In the genomic region with DNA sequence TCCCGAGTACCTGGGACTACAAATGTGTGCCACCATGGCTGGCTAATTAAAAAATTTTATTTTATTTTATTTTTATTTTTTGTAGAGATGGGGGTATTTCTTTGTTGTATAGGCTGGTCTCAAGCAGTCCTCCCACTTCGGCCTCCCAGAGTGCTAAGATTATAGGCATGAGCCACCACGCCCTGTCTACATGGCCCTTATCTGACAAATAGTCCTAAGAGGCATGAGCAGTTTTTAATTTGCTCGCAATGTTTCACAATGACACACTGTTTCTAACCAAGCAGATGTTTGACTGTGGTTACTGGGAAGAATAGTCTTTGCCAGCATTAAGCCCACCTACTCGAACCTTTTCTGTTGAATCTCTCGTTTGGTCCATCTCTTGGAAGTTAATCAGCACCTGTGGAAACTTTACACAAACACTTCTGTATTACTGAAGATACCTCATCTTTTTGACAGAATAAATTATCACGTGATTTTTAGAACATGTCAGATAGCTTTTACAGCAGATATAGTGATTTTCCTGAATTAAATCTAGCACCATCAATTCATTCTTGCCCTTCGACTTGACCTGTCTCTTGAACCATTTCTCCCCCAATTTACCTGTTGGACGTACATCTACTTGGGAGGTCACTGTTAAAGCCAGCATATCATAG, we compare ENCODE assay signal across 16 cellular contexts.
"Had no signal": no experiment of that assay in that cellular context is flagged by ENCODE, and none has a peak within 500 bp of the region (broad histone marks: within the 10 kb centered on the region; RNA-seq: fewer than 3 reads in every experiment).

No MANE protein-coding gene starts in this region.

- ATAC-seq: naive thymus-derived CD8-positive, alpha-beta T cell; psoas muscle; right lobe of liver had no signal

- H3K27ac ChIP-seq: coronary artery, heart left ventricle, neutrophil, psoas muscle, right lobe of liver, stomach, thoracic aorta, transverse colon had no signal

- DNase-seq: effector CD4-positive, alpha-beta T cell; endodermal cell; heart left ventricle; hippocampal formation; mammary epithelial cell; naive thymus-derived CD8-positive, alpha-beta T cell; psoas muscle; retina; right lobe of liver; stimulated activated naive CD4-positive, alpha-beta T cell; stomach; substantia nigra; transverse colon had no signal

- H3K4me1 ChIP-seq: right lobe of liver had no signal

- H3K9me3 ChIP-seq: heart left ventricle, neutrophil, psoas muscle, right lobe of liver, stomach, thoracic aorta, transverse colon had no signal

- H3K4me3 ChIP-seq: coronary artery, heart left ventricle, psoas muscle, right lobe of liver, stomach, thoracic aorta, transverse colon had no signal

- H3K36me3 ChIP-seq: right lobe of liver, thoracic aorta, transverse colon had no signal

- H3K27me3 ChIP-seq: heart left ventricle, neutrophil, right lobe of liver, stomach, transverse colon had no signal
